9 cellular contexts compared by ENCODE assay signal in the genomic region with DNA sequence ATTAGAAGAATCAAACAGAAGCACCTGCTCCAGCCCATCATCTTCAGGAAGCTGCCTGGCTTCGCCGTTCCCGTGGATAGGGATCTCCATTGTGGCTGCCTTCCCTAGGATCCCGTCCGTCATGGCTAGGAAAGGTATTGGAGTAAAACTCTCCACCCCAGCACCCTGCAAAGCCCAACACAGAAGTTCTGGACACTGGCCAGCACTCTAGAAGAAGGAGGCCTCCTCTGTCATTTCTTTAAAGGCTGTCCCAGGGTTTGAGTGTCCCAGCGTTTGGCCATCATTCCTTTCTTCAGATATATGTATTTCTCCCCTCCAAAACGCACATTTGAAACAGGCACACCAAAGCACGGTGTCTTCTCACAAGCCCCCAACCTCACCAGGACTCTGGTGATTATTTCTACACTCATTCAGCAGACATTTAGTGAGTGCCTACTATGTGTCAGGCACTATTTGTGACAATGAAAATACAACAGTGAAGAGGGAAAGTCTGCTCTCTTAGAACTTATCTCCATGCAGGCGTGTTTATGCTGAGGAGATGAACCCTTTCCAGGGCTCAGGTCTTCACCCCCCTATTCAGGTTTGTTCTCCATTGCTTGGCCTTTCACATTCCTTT. TPM values are rescaled to one million over a fixed set of nuclear protein-coding genes. Genes with fewer than 3 reads are reported as not detected.
DNase-seq lines count a peak whose midpoint lies in the region; ATAC-seq and TF ChIP-seq lines count a peak whose summit lies in the region.
"Had no signal": no experiment of that assay in that cellular context is flagged by ENCODE, and none has a peak within 500 bp of the region (broad histone marks: within the 10 kb centered on the region; RNA-seq: fewer than 3 reads in every experiment).

No MANE protein-coding gene starts in this region.

- intact Hi-C loops in left colon (cut with DNase I, micrococcal nuclease): no loop called here

- H3K36me3 Mint-ChIP-seq in CD8-positive, alpha-beta memory T cell: peaks cover 0 to 59% (median 8%) of the 10 kb centered on the region in 3 donors
- H3K36me3 Mint-ChIP-seq in osteocyte (ENCODE audit: unreplicated experiment): peaks cover 32% of the 10 kb centered on the region

- H3K9me3 Mint-ChIP-seq in CD8-positive, alpha-beta memory T cell: no peaks in the 10 kb centered on the region
- H3K9me3 Mint-ChIP-seq in osteocyte (ENCODE audit: unreplicated experiment): no peaks in the 10 kb centered on the region

- H3K36me3 ChIP-seq in CD8-positive, alpha-beta memory T cell (ENCODE audit: insufficient read depth, low read length): peaks cover 30% of the 10 kb centered on the region

- TF ChIP-seq CTCF in epithelial cell of proximal tubule (conservative IDR thresholded peaks at IDR 0.05; ENCODE audit: low read depth, low read length) (no peak), osteocyte (IDR thresholded peaks at IDR 0.05) (no peak)

- H3K4me3 Mint-ChIP-seq in CD8-positive, alpha-beta memory T cell: peak overlapping the region; percentile 92 to 99 (median 97)
- H3K4me3 Mint-ChIP-seq in osteocyte (ENCODE audit: unreplicated experiment): peak overlapping the region; percentile 95

- H3K27ac ChIP-seq in CD8-positive, alpha-beta memory T cell (ENCODE audit: low read depth, low read length): peak overlapping the region; percentile 94

- peak overlapping the region; percentile 96 to 99 (median 98) for H3K27ac Mint-ChIP-seq in CD8-positive, alpha-beta memory T cell
- H3K27ac Mint-ChIP-seq in osteocyte (ENCODE audit: unreplicated experiment): peak overlapping the region; percentile 98

- H3K4me3 ChIP-seq in CD8-positive, alpha-beta memory T cell (ENCODE audit: low read length): peak overlapping the region; percentile 72
- H3K4me3 ChIP-seq in epithelial cell of proximal tubule (ENCODE audit: low read depth, low read length): peak overlapping the region; percentile 99

- no peak for ATAC-seq in GM19395 (IDR thresholded peaks at IDR 0.05; ENCODE audit: unreplicated experiment)
- no peak for ATAC-seq in left colon

- no peaks in the 10 kb centered on the region for H3K27me3 Mint-ChIP-seq in CD8-positive, alpha-beta memory T cell
- no peaks in the 10 kb centered on the region for H3K27me3 Mint-ChIP-seq in osteocyte (ENCODE audit: unreplicated experiment)

- H3K9me3 ChIP-seq in CD8-positive, alpha-beta memory T cell (ENCODE audit: low read length): no peaks in the 10 kb centered on the region

- CTCF ChIA-PET in CD8-positive, alpha-beta memory T cell (lab: Charles Lee): no interaction called here

- peaks cover 35 to 47% (median 44%) of the 10 kb centered on the region in 3 donors for H3K4me1 Mint-ChIP-seq in CD8-positive, alpha-beta memory T cell
- H3K4me1 Mint-ChIP-seq in osteocyte (ENCODE audit: unreplicated experiment): peaks cover 33% of the 10 kb centered on the region

- DNase-seq in CD8-positive, alpha-beta memory T cell: no peak
- DNase-seq in epithelial cell of proximal tubule (ENCODE audit: low read depth) (no peak), osteocyte (ENCODE audit: extremely low spot score, unreplicated experiment) (no peak), NCI-H524 (lab: John Stamatoyannopoulos, UW) (no peak), left colon (no peak), occipital lobe (lab: John Stamatoyannopoulos, UW) (no peak)

- H3K27me3 ChIP-seq in CD8-positive, alpha-beta memory T cell (ENCODE audit: insufficient read depth, low read length, poor library complexity, severe bottlenecking): no peaks in the 10 kb centered on the region

- POLR2A ChIA-PET in CD8-positive, alpha-beta memory T cell (lab: Charles Lee): interaction anchor here (1.2 to 2.0 kb wide), 2 partner anchors 138 to 203 kb away, joined by 5 to 8 read pairs; partner anchors contain the start of gene MRPL17

- peaks cover 28% of the 10 kb centered on the region for H3K4me1 ChIP-seq in CD8-positive, alpha-beta memory T cell (ENCODE audit: insufficient read depth, low read length)

TF ChIP-seq in PFSK-1, 5 proteins besides CTCF, POLR2A, EP300 and RAD21:
- TF ChIP-seq REST (IDR thresholded peaks at IDR 0.05; ENCODE audit: insufficient read depth in 1 of 2, low read depth in 2 of 2, low read length in 2 of 2): no peak
- no peak for TF ChIP-seq SIN3A (IDR thresholded peaks at IDR 0.05; ENCODE audit: borderline replicate concordance, insufficient read depth, low read length)
- peak; percentile 36; the same call in 1 of the 2 replicates for TF ChIP-seq POLR2AphosphoS5 (IDR thresholded peaks at IDR 0.05; ENCODE audit: low read depth, low read length)
- TF ChIP-seq FOXP2 (optimal IDR thresholded peaks at IDR 0.05; ENCODE audit: borderline replicate concordance, extremely low read depth, extremely low read length, insufficient read depth): no peak

RNA-seq across cellular contexts. Expression of gene ARFIP2, which starts 0.7 kb away (rescaled TPM):
- total RNA-seq in CD8-positive, alpha-beta memory T cell: 10 to 100 TPM; 46.9 to 47.5 TPM
- 35.2 TPM for polyA plus RNA-seq in CD8-positive, alpha-beta memory T cell
- 54.0 TPM for polyA plus RNA-seq in PFSK-1 (2012; ENCODE audit: insufficient read length, low read depth)
- total RNA-seq in epithelial cell of proximal tubule: 55.2 and 57.7 TPM in 2 replicates
- 58.0 and 64.6 TPM in 2 replicates for total RNA-seq in osteocyte
- 10 to 100 TPM; 70.2 to 85.6 TPM for total RNA-seq in left colon
- total RNA-seq in occipital lobe: 25.3 TPM

RNA-seq across cellular contexts. Expression of gene TIMM10B, which starts 0.9 kb away (rescaled TPM):
- total RNA-seq in CD8-positive, alpha-beta memory T cell: 10 to 100 TPM; 43.6 to 46.3 TPM
- polyA plus RNA-seq in CD8-positive, alpha-beta memory T cell: 32.1 TPM
- 22.3 TPM for polyA plus RNA-seq in PFSK-1 (2012; ENCODE audit: insufficient read length, low read depth)
- total RNA-seq in epithelial cell of proximal tubule (27.0 and 34.9 TPM in 2 replicates), osteocyte (25.1 and 27.0 TPM in 2 replicates), left colon (10 to 100 TPM; 47.8 to 48.6 TPM), occipital lobe (26.7 TPM)

RNA-seq across cellular contexts. Expression of gene TRIM3, which starts 6.7 kb away (rescaled TPM):
- 1 to 10 TPM; 6.4 to 6.8 TPM for total RNA-seq in CD8-positive, alpha-beta memory T cell
- polyA plus RNA-seq in CD8-positive, alpha-beta memory T cell: 2.4 TPM
- 40.1 TPM for polyA plus RNA-seq in PFSK-1 (2012; ENCODE audit: insufficient read length, low read depth)
- total RNA-seq in epithelial cell of proximal tubule: 10.0 and 31.0 TPM in 2 replicates
- total RNA-seq in osteocyte: 30.7 and 32.5 TPM in 2 replicates
- total RNA-seq in left colon: 10 to 100 TPM; 37.6 to 49.3 TPM
- total RNA-seq in occipital lobe: 65.4 TPM

RNA-seq across cellular contexts. Expression of gene DNHD1, which starts 16.7 kb away (rescaled TPM):
- total RNA-seq in CD8-positive, alpha-beta memory T cell: 1 to 10 TPM; 8.0 to 9.2 TPM
- polyA plus RNA-seq in CD8-positive, alpha-beta memory T cell: 1.9 TPM
- 17.9 TPM for polyA plus RNA-seq in PFSK-1 (2012; ENCODE audit: insufficient read length, low read depth)
- total RNA-seq in epithelial cell of proximal tubule (1.0 and 1.2 TPM in 2 replicates), osteocyte (6.6 and 8.7 TPM in 2 replicates), left colon (10 to 100 TPM; 11.8 to 18.9 TPM), occipital lobe (3.4 TPM)

RNA-seq across cellular contexts. Expression of gene HPX, which starts 39.6 kb away (rescaled TPM):
- total RNA-seq in CD8-positive, alpha-beta memory T cell: under 1 TPM in 1 of 2 experiments, not detected in 1; 0.27 TPM
- not detected for polyA plus RNA-seq in CD8-positive, alpha-beta memory T cell
- polyA plus RNA-seq in PFSK-1 (2012; ENCODE audit: insufficient read length, low read depth): 0.60 TPM
- total RNA-seq in epithelial cell of proximal tubule (0.06 and 1.0 TPM in 2 replicates), osteocyte (1.4 and 1.9 TPM in 2 replicates), left colon (1 to 10 TPM; 2.4 to 2.5 TPM), occipital lobe (2.3 TPM)
- total RNA-seq: activated CD8-positive, alpha-beta memory T cell treated with anti-CD3 and anti-CD28 coated beads for 36 hours had no signal
